In the genomic region with DNA sequence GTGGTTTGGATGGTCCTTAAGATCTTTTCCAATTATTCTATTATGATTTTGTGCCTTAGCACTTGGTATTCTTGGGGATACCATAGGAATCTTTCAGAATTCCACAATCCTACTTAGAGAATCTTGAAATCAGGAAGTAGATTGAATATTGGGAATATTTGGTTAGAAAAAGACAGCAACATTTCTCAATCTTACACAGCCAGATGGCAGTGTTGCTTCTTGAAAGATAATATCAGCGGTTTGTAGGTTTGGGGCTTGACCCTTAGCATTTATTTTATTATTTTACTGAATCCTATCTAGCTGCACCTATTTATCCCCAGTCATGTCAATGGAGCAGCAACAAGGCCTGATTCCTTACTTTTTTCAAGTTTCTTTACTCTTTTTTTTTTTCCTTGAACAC, we compare ENCODE assay signal across 1 cellular context.
TF ChIP-seq lines count a peak whose summit lies in the region.

No MANE protein-coding gene starts in this region.

TF ChIP-seq in GM23338, 12 proteins besides CTCF, POLR2A, EP300 and RAD21 (continued from another document):
- no peak for TF ChIP-seq REST (IDR thresholded peaks at IDR 0.05; ENCODE audit: unreplicated experiment)
- TF ChIP-seq STAT1 (IDR thresholded peaks at IDR 0.05; ENCODE audit: unreplicated experiment): no peak
- no peak for TF ChIP-seq ETS1 (IDR thresholded peaks at IDR 0.05)
